ENCODE assay signal across 1 cellular context in genomic region chr10:97576487-97576886, GRCh38.
TF ChIP-seq lines count a peak whose summit lies in the region.

No MANE protein-coding gene starts in this region.

TF ChIP-seq in A549, 52 proteins besides CTCF, POLR2A, EP300 and RAD21:
- peak; percentile 79 for TF ChIP-seq ZC3H11A (IDR thresholded peaks at IDR 0.05)
